In the genomic region with DNA sequence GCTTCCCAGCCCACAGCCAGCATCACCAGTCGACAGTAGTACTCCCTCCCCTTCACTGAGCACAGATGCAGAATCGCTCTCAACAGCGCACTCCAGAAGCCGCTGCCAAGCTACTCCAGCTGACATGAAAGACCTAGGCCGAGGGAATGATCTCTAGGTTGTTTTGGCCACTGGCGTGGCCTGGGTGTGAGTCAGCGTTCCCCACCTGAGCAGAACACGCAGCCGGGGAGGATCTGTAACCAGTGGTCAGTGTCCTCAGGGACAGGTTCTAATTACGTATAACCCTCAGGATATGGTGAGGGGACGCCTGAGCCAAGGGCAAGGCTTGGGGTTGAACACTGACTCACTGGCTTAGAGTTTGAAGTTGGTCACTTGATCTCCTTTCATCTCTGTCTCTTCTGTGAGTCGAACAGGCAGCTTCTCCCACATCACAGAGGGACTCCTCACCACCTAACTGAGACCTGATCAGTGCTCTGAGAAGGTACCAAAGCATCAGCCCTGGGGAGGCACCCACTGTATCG, we compare ENCODE assay signal across 1 cellular context.
TF ChIP-seq lines count a peak whose summit lies in the region.

No MANE protein-coding gene starts in this region.

TF ChIP-seq in HepG2, 621 proteins besides CTCF, POLR2A, EP300 and RAD21 (continued from another document and continues in another):
- TF ChIP-seq, protein P1, sequence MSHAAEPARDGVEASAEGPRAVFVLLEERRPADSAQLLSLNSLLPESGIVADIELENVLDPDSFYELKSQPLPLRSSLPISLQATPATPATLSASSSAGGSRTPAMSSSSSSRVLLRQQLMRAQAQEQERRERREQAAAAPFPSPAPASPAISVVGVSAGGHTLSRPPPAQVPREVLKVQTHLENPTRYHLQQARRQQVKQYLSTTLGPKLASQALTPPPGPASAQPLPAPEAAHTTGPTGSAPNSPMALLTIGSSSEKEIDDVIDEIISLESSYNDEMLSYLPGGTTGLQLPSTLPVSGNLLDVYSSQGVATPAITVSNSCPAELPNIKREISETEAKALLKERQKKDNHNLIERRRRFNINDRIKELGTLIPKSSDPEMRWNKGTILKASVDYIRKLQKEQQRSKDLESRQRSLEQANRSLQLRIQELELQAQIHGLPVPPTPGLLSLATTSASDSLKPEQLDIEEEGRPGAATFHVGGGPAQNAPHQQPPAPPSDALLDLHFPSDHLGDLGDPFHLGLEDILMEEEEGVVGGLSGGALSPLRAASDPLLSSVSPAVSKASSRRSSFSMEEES (CRISPR knock-in tag; IDR thresholded peaks at IDR 0.05) = 0 out of 2 replicates have a peak, but pooled peaks have one; percentile 3
- no peak for TF ChIP-seq ZSCAN5A (CRISPR knock-in tag; IDR thresholded peaks at IDR 0.05; ENCODE audit: borderline replicate concordance)
- no peak; the same call in 1 of the 2 replicates for TF ChIP-seq DPF2 (CRISPR knock-in tag; IDR thresholded peaks at IDR 0.05; ENCODE audit: borderline replicate concordance, low read depth)
- TF ChIP-seq ZNF263 (CRISPR knock-in tag; IDR thresholded peaks at IDR 0.05) = peak; percentile 69
- TF ChIP-seq CBX1 (IDR thresholded peaks at IDR 0.05; ENCODE audit: low read depth) = no peak
- no peak for TF ChIP-seq TCF7L2 (IDR thresholded peaks at IDR 0.05; ENCODE audit: low read depth, low read length)
- TF ChIP-seq, protein P2, sequence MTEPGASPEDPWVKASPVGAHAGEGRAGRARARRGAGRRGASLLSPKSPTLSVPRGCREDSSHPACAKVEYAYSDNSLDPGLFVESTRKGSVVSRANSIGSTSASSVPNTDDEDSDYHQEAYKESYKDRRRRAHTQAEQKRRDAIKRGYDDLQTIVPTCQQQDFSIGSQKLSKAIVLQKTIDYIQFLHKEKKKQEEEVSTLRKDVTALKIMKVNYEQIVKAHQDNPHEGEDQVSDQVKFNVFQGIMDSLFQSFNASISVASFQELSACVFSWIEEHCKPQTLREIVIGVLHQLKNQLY (CRISPR knock-in tag; IDR thresholded peaks at IDR 0.05) = no peak
- TF ChIP-seq NCOA5 (CRISPR knock-in tag; IDR thresholded peaks at IDR 0.05) = no peak
- no peak for TF ChIP-seq ZNF225 (CRISPR knock-in tag; IDR thresholded peaks at IDR 0.05)
- TF ChIP-seq FOXA1 (IDR thresholded peaks at IDR 0.05) = no peak
- no peak for TF ChIP-seq FOXA1 (CRISPR knock-in tag; IDR thresholded peaks at IDR 0.05)
- no peak for TF ChIP-seq NR2F2 (IDR thresholded peaks at IDR 0.05; ENCODE audit: borderline replicate concordance, low read depth)
- no peak for TF ChIP-seq ZNF451 (CRISPR knock-in tag; IDR thresholded peaks at IDR 0.05)
- TF ChIP-seq, protein P3, sequence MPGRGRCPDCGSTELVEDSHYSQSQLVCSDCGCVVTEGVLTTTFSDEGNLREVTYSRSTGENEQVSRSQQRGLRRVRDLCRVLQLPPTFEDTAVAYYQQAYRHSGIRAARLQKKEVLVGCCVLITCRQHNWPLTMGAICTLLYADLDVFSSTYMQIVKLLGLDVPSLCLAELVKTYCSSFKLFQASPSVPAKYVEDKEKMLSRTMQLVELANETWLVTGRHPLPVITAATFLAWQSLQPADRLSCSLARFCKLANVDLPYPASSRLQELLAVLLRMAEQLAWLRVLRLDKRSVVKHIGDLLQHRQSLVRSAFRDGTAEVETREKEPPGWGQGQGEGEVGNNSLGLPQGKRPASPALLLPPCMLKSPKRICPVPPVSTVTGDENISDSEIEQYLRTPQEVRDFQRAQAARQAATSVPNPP (CRISPR knock-in tag; IDR thresholded peaks at IDR 0.05) = no peak
- TF ChIP-seq PLRG1 (conservative IDR thresholded peaks at IDR 0.05) = no peak
- no peak for TF ChIP-seq WIZ (CRISPR knock-in tag; IDR thresholded peaks at IDR 0.05)
- TF ChIP-seq ZNF205 (CRISPR knock-in tag; IDR thresholded peaks at IDR 0.05) = peak; percentile 53; the same call in 1 of the 2 replicates
- no peak for TF ChIP-seq HMG20B (CRISPR knock-in tag; conservative IDR thresholded peaks at IDR 0.05)
- no peak for TF ChIP-seq SATB2 (CRISPR knock-in tag; IDR thresholded peaks at IDR 0.05)
- TF ChIP-seq RBAK (CRISPR knock-in tag; IDR thresholded peaks at IDR 0.05) = no peak
- no peak for TF ChIP-seq ZZZ3 (CRISPR knock-in tag; IDR thresholded peaks at IDR 0.05; ENCODE audit: borderline replicate concordance)
- no peak for TF ChIP-seq NFE2 (CRISPR knock-in tag; IDR thresholded peaks at IDR 0.05)
- TF ChIP-seq, protein P4, sequence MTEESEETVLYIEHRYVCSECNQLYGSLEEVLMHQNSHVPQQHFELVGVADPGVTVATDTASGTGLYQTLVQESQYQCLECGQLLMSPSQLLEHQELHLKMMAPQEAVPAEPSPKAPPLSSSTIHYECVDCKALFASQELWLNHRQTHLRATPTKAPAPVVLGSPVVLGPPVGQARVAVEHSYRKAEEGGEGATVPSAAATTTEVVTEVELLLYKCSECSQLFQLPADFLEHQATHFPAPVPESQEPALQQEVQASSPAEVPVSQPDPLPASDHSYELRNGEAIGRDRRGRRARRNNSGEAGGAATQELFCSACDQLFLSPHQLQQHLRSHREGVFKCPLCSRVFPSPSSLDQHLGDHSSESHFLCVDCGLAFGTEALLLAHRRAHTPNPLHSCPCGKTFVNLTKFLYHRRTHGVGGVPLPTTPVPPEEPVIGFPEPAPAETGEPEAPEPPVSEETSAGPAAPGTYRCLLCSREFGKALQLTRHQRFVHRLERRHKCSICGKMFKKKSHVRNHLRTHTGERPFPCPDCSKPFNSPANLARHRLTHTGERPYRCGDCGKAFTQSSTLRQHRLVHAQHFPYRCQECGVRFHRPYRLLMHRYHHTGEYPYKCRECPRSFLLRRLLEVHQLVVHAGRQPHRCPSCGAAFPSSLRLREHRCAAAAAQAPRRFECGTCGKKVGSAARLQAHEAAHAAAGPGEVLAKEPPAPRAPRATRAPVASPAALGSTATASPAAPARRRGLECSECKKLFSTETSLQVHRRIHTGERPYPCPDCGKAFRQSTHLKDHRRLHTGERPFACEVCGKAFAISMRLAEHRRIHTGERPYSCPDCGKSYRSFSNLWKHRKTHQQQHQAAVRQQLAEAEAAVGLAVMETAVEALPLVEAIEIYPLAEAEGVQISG (CRISPR knock-in tag; IDR thresholded peaks at IDR 0.05) = 0 out of 2 replicates have a peak, but pooled peaks have one; percentile 21
- TF ChIP-seq HNRNPLL (IDR thresholded peaks at IDR 0.05; ENCODE audit: low read depth, low read length, poor library complexity, severe bottlenecking) = peak; percentile 41
- TF ChIP-seq THAP9 (CRISPR knock-in tag; IDR thresholded peaks at IDR 0.05; ENCODE audit: borderline replicate concordance) = no peak
- peak; percentile 48; the same call in 1 of the 2 replicates for TF ChIP-seq ZSCAN9 (CRISPR knock-in tag; IDR thresholded peaks at IDR 0.05; ENCODE audit: borderline replicate concordance)
- TF ChIP-seq POGZ (CRISPR knock-in tag; IDR thresholded peaks at IDR 0.05) = no peak
- TF ChIP-seq MED1 (CRISPR knock-in tag; IDR thresholded peaks at IDR 0.05) = 0 out of 2 replicates have a peak, but pooled peaks have one; percentile 23
- TF ChIP-seq, protein P5, sequence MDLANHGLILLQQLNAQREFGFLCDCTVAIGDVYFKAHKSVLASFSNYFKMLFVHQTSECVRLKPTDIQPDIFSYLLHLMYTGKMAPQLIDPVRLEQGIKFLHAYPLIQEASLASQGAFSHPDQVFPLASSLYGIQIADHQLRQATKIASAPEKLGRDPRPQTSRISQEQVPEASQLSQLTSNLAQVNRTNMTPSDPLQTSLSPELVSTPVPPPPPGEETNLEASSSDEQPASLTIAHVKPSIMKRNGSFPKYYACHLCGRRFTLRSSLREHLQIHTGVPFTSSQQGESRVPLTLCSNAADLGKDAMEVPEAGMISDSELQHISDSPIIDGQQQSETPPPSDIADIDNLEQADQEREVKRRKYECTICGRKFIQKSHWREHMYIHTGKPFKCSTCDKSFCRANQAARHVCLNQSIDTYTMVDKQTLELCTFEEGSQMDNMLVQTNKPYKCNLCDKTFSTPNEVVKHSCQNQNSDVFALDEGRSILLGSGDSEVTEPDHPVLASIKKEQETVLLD (CRISPR knock-in tag; IDR thresholded peaks at IDR 0.05; ENCODE audit: low read depth) = no peak
- peak; percentile 36; the same call in 1 of the 2 replicates for TF ChIP-seq ZMYM3 (CRISPR knock-in tag; IDR thresholded peaks at IDR 0.05)
- TF ChIP-seq ZNF749 (CRISPR knock-in tag; IDR thresholded peaks at IDR 0.05; ENCODE audit: borderline replicate concordance) = no peak
- TF ChIP-seq HIVEP1 (CRISPR knock-in tag; IDR thresholded peaks at IDR 0.05) = no peak
- TF ChIP-seq ZNF576 (CRISPR knock-in tag; IDR thresholded peaks at IDR 0.05) = no peak
- no peak for TF ChIP-seq ONECUT2 (CRISPR knock-in tag; IDR thresholded peaks at IDR 0.05)
- peak; percentile 63 for TF ChIP-seq ZNF501 (CRISPR knock-in tag; IDR thresholded peaks at IDR 0.05)
- TF ChIP-seq NFYC (CRISPR knock-in tag; IDR thresholded peaks at IDR 0.05) = no peak
- TF ChIP-seq ZFX (CRISPR knock-in tag; IDR thresholded peaks at IDR 0.05; ENCODE audit: low read depth) = peak; percentile 65; the same call in 1 of the 2 replicates
- TF ChIP-seq, protein P6, sequence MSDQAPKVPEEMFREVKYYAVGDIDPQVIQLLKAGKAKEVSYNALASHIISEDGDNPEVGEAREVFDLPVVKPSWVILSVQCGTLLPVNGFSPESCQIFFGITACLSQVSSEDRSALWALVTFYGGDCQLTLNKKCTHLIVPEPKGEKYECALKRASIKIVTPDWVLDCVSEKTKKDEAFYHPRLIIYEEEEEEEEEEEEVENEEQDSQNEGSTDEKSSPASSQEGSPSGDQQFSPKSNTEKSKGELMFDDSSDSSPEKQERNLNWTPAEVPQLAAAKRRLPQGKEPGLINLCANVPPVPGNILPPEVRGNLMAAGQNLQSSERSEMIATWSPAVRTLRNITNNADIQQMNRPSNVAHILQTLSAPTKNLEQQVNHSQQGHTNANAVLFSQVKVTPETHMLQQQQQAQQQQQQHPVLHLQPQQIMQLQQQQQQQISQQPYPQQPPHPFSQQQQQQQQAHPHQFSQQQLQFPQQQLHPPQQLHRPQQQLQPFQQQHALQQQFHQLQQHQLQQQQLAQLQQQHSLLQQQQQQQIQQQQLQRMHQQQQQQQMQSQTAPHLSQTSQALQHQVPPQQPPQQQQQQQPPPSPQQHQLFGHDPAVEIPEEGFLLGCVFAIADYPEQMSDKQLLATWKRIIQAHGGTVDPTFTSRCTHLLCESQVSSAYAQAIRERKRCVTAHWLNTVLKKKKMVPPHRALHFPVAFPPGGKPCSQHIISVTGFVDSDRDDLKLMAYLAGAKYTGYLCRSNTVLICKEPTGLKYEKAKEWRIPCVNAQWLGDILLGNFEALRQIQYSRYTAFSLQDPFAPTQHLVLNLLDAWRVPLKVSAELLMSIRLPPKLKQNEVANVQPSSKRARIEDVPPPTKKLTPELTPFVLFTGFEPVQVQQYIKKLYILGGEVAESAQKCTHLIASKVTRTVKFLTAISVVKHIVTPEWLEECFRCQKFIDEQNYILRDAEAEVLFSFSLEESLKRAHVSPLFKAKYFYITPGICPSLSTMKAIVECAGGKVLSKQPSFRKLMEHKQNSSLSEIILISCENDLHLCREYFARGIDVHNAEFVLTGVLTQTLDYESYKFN (CRISPR knock-in tag; conservative IDR thresholded peaks at IDR 0.05) = 0 out of 2 replicates have a peak, but pooled peaks have one; percentile 41
- TF ChIP-seq RELA (CRISPR knock-in tag; IDR thresholded peaks at IDR 0.05) = no peak
- TF ChIP-seq ZBTB7A (CRISPR knock-in tag; IDR thresholded peaks at IDR 0.05) = 0 out of 2 replicates have a peak, but pooled peaks have one; percentile 53
- no peak for TF ChIP-seq SOX5 (CRISPR knock-in tag; IDR thresholded peaks at IDR 0.05; ENCODE audit: borderline replicate concordance)
- TF ChIP-seq ZNF337 (CRISPR knock-in tag; IDR thresholded peaks at IDR 0.05; ENCODE audit: borderline replicate concordance, low read depth) = no peak
